1 cellular context compared by ENCODE assay signal in the genomic region with DNA sequence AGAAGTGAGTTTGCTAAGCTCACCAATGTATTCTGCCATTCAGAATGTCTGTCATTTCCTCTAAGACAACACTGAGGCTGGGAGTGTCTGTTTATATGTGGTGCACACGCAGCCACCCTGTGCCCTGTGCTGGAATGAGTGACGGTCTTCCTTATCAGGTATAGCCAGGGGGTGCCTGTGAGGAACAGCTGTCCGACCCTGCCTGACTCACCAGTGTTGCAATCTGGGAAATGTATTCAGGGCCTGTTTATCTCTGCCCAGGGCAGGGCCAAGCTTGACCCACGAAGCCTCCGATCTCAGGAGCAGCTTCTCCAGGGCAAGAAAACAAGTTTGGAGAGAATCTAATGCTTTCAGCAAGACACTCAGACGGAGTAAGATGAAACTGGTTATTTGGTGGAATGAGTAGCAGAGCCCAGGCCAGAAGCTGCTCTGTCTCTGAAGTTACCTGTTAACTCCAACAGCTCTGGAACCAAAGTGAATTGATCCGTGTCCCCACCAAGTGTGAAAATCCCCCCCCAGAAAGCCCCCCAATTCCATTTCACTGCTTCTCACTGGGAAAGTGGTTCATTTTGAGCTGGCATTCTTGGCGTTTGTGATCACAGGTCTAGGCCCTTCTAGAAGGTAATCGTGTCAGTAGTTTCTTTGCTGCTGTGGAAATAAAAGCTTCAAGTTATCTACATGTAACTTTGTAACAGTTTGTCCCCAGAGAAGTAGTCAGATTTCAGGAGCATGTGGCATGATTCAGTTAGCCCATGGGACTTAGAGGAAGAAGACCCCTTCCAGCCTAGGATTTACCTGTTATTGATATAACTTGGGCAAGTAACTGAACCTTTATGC.
TF ChIP-seq lines count a peak whose summit lies in the region.

No MANE protein-coding gene starts in this region.

TF ChIP-seq in K562, 482 proteins besides CTCF, POLR2A, EP300 and RAD21 (continued from another document and continues in another):
- no peak for TF ChIP-seq THAP12 (CRISPR knock-in tag; IDR thresholded peaks at IDR 0.05)
- no peak for TF ChIP-seq DEAF1 (CRISPR knock-in tag; IDR thresholded peaks at IDR 0.05)
- peak; percentile 80 for TF ChIP-seq HNRNPL (IDR thresholded peaks at IDR 0.05; ENCODE audit: low read depth, low read length)
- TF ChIP-seq, protein P1, sequence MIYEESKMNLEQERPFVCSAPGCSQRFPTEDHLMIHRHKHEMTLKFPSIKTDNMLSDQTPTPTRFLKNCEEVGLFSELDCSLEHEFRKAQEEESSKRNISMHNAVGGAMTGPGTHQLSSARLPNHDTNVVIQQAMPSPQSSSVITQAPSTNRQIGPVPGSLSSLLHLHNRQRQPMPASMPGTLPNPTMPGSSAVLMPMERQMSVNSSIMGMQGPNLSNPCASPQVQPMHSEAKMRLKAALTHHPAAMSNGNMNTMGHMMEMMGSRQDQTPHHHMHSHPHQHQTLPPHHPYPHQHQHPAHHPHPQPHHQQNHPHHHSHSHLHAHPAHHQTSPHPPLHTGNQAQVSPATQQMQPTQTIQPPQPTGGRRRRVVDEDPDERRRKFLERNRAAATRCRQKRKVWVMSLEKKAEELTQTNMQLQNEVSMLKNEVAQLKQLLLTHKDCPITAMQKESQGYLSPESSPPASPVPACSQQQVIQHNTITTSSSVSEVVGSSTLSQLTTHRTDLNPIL (CRISPR knock-in tag; IDR thresholded peaks at IDR 0.05): no peak
- peak; percentile 100 for TF ChIP-seq CEBPB (tag; IDR thresholded peaks at IDR 0.05)
- no peak for TF ChIP-seq SUPT5H (IDR thresholded peaks at IDR 0.05)
- TF ChIP-seq, protein P2, sequence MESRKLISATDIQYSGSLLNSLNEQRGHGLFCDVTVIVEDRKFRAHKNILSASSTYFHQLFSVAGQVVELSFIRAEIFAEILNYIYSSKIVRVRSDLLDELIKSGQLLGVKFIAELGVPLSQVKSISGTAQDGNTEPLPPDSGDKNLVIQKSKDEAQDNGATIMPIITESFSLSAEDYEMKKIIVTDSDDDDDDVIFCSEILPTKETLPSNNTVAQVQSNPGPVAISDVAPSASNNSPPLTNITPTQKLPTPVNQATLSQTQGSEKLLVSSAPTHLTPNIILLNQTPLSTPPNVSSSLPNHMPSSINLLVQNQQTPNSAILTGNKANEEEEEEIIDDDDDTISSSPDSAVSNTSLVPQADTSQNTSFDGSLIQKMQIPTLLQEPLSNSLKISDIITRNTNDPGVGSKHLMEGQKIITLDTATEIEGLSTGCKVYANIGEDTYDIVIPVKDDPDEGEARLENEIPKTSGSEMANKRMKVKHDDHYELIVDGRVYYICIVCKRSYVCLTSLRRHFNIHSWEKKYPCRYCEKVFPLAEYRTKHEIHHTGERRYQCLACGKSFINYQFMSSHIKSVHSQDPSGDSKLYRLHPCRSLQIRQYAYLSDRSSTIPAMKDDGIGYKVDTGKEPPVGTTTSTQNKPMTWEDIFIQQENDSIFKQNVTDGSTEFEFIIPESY (CRISPR knock-in tag; IDR thresholded peaks at IDR 0.05): peak; percentile 93
- peak; percentile 98 for TF ChIP-seq TRIM28 (IDR thresholded peaks at IDR 0.05)
- peak in 1 of 2 experiments; percentile 99; a peak in 2 of 3 replicates for TF ChIP-seq CBX3 (IDR thresholded peaks at IDR 0.05; ENCODE audit: borderline replicate concordance in 1 of 2, low read length in 2 of 2)
- TF ChIP-seq ETV1 (tag; conservative IDR thresholded peaks at IDR 0.05; ENCODE audit: low read depth): peak; percentile 93
- peak; percentile 99 for TF ChIP-seq FOXK1 (CRISPR knock-in tag; IDR thresholded peaks at IDR 0.05; ENCODE audit: borderline replicate concordance)
- TF ChIP-seq TEAD1 (CRISPR knock-in tag; IDR thresholded peaks at IDR 0.05): peak; percentile 96 to 97
- TF ChIP-seq, protein P3, sequence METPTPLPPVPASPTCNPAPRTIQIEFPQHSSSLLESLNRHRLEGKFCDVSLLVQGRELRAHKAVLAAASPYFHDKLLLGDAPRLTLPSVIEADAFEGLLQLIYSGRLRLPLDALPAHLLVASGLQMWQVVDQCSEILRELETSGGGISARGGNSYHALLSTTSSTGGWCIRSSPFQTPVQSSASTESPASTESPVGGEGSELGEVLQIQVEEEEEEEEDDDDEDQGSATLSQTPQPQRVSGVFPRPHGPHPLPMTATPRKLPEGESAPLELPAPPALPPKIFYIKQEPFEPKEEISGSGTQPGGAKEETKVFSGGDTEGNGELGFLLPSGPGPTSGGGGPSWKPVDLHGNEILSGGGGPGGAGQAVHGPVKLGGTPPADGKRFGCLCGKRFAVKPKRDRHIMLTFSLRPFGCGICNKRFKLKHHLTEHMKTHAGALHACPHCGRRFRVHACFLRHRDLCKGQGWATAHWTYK (CRISPR knock-in tag; IDR thresholded peaks at IDR 0.05): peak; percentile 92; the same call in 1 of the 2 replicates
- peak; percentile 93 for TF ChIP-seq BACH1 (tag; IDR thresholded peaks at IDR 0.05)
- no peak for TF ChIP-seq SMARCB1 (IDR thresholded peaks at IDR 0.05; ENCODE audit: insufficient read length, low read depth)
- no peak for TF ChIP-seq IFI16 (CRISPR knock-in tag; IDR thresholded peaks at IDR 0.05)
- peak; percentile 94; the same call in 1 of the 2 replicates for TF ChIP-seq STAT6 (CRISPR knock-in tag; IDR thresholded peaks at IDR 0.05)
- TF ChIP-seq ZBTB26 (CRISPR knock-in tag; IDR thresholded peaks at IDR 0.05): no peak
- no peak for TF ChIP-seq ZNF121 (CRISPR knock-in tag; conservative IDR thresholded peaks at IDR 0.05)
- no peak for TF ChIP-seq SRSF9 (IDR thresholded peaks at IDR 0.05; ENCODE audit: borderline replicate concordance, low read depth, low read length)
- peak; percentile 57 for TF ChIP-seq ZFP36 (IDR thresholded peaks at IDR 0.05; ENCODE audit: low read depth, low read length, partially characterized antibody)
- no peak for TF ChIP-seq RBM17 (IDR thresholded peaks at IDR 0.05; ENCODE audit: borderline replicate concordance, low read depth, low read length)
- 0 out of 2 replicates have a peak, but pooled peaks have one; percentile 27 for TF ChIP-seq ZNF165 (CRISPR knock-in tag; IDR thresholded peaks at IDR 0.05; ENCODE audit: borderline replicate concordance)
- no peak for TF ChIP-seq HINFP (tag; conservative IDR thresholded peaks at IDR 0.05; ENCODE audit: low read depth)
- peak; percentile 34; the same call in 1 of the 2 replicates for TF ChIP-seq PHF8 (IDR thresholded peaks at IDR 0.05; ENCODE audit: borderline replicate concordance, low read length)
- peak; percentile 99 for TF ChIP-seq CCNT2 (IDR thresholded peaks at IDR 0.05; ENCODE audit: borderline replicate concordance, extremely low read depth, insufficient read length, low read depth, low read length)
- TF ChIP-seq GTF2F1 (IDR thresholded peaks at IDR 0.05; ENCODE audit: low read depth, low read length): peak; percentile 46; the same call in 1 of the 2 replicates
- peak; percentile 99 for TF ChIP-seq LCOR (CRISPR knock-in tag; IDR thresholded peaks at IDR 0.05)
- TF ChIP-seq PRMT5 (CRISPR knock-in tag; IDR thresholded peaks at IDR 0.05): no peak
- TF ChIP-seq NCOR1 (IDR thresholded peaks at IDR 0.05): peak; percentile 100
- peak; percentile 69 for TF ChIP-seq ZNF134 (CRISPR knock-in tag; conservative IDR thresholded peaks at IDR 0.05)
- no peak for TF ChIP-seq ELF2 (CRISPR knock-in tag; IDR thresholded peaks at IDR 0.05)
- TF ChIP-seq, protein P4, sequence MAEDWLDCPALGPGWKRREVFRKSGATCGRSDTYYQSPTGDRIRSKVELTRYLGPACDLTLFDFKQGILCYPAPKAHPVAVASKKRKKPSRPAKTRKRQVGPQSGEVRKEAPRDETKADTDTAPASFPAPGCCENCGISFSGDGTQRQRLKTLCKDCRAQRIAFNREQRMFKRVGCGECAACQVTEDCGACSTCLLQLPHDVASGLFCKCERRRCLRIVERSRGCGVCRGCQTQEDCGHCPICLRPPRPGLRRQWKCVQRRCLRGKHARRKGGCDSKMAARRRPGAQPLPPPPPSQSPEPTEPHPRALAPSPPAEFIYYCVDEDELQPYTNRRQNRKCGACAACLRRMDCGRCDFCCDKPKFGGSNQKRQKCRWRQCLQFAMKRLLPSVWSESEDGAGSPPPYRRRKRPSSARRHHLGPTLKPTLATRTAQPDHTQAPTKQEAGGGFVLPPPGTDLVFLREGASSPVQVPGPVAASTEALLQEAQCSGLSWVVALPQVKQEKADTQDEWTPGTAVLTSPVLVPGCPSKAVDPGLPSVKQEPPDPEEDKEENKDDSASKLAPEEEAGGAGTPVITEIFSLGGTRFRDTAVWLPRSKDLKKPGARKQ (CRISPR knock-in tag; IDR thresholded peaks at IDR 0.05): no peak
- peak; percentile 90 for TF ChIP-seq NCOA4 (IDR thresholded peaks at IDR 0.05; ENCODE audit: partially characterized antibody)
- TF ChIP-seq KAT8 (IDR thresholded peaks at IDR 0.05; ENCODE audit: low read depth): no peak
- TF ChIP-seq MYBL2 (IDR thresholded peaks at IDR 0.05; ENCODE audit: low read depth): no peak; the same call in 1 of the 2 replicates
- no peak for TF ChIP-seq MYBL2 (CRISPR knock-in tag; IDR thresholded peaks at IDR 0.05; ENCODE audit: borderline replicate concordance)
- TF ChIP-seq ZNF77 (CRISPR knock-in tag; IDR thresholded peaks at IDR 0.05): no peak
- TF ChIP-seq ATF4 (CRISPR knock-in tag; IDR thresholded peaks at IDR 0.05): peak; percentile 85
- TF ChIP-seq ARID2 (IDR thresholded peaks at IDR 0.05): no peak
